In the genomic region with DNA sequence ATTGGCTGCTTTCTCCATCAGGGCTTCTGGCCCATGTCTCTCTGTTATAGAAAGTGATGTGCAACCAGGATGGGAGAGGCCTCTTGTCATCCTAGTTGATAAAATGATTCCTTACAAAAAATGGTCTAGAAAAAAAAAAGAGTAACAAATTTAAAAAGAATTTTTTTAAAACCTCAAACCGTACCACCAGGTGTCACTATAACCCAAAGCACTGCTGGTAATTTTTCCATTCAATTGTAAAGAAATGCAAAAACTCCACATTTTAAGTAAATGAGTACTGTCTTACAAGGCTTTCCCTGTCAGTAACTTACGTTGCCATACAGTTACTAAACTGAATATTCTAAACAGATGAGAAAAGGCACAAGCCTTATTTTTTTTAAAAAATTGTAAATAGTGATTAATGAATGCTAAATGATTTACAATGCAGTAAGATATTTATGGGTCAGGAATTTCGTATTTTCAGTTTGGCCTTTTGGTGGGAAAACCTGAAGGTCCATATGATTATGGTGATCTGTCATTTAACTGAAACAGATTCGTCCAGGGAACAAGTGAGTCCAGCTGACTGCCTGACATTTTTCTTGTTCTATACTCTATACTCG, we compare ENCODE assay signal across 8 cellular contexts.
DNase-seq lines count a peak whose midpoint lies in the region; ATAC-seq, FAIRE-seq and TF ChIP-seq lines count a peak whose summit lies in the region.

No MANE protein-coding gene starts in this region.

- H3K4me3 ChIP-seq in BJ (ENCODE audit: low read depth, low read length) (no peak overlapping the region), GM23248 (no peak overlapping the region), spleen (no peak overlapping the region)

- H3K9ac ChIP-seq in GM23248 = no peak overlapping the region

- peaks cover 35% of the 10 kb centered on the region for H3K4me1 ChIP-seq in GM23248 (ENCODE audit: insufficient read depth)
- H3K4me1 ChIP-seq in spleen = peaks cover 0 to 25% (median 13%) of the 10 kb centered on the region in 6 donors

- peaks cover 7% of the 10 kb centered on the region; the same call in 1 of the 2 replicates for H3F3A ChIP-seq in GM23248 (ENCODE audit: insufficient read depth)

- H3K36me3 ChIP-seq in BJ (ENCODE audit: control insufficient read depth, insufficient read depth, low read length) = no peaks in the 10 kb centered on the region
- no peaks in the 10 kb centered on the region for H3K36me3 ChIP-seq in GM23248 (ENCODE audit: low read depth)
- no peaks in the 10 kb centered on the region for H3K36me3 ChIP-seq in spleen

- H2AFZ ChIP-seq in GM23248 = no peak overlapping the region

- in situ Hi-C loops in GM23248 (cut with MboI) = loop anchor here (10.0 to 25.0 kb wide), 2 partner anchors 131 to 703 kb away; no protein-coding TSS in a partner anchor

- H3K27ac ChIP-seq in GM23248 = no peak overlapping the region
- no peak overlapping the region for H3K27ac ChIP-seq in spleen

- H3K4me2 ChIP-seq in GM23248 (ENCODE audit: unreplicated experiment) = no peak overlapping the region

- H3K27me3 ChIP-seq in BJ (ENCODE audit: control insufficient read depth, insufficient read depth, low read length) = no peaks in the 10 kb centered on the region
- no peaks in the 10 kb centered on the region for H3K27me3 ChIP-seq in GM23248 (replicated peaks; ENCODE audit: insufficient read depth)
- no peaks in the 10 kb centered on the region for H3K27me3 ChIP-seq in spleen (replicated peaks in 1 of 7)

- CTCF ChIA-PET in BJ (lab: Yijun Ruan, JAX) = interaction anchor here (0.7 to 5.2 kb wide), 6 partner anchors 98 to 657 kb away, joined by 3 to 103 read pairs (median 6); no protein-coding TSS in a partner anchor

- WGBS in GM23248 (ENCODE audit: low coverage in 1 of 2, low lambda C conversion rate in 2 of 2, missing lambda C conversion rate in 2 of 2), 2 experiments = 42 to 46% methylated on average over 5 of the region's 5 CpGs
- 45 to 58% (median 51%) methylated on average over 5 of the region's 5 CpGs for WGBS in spleen, 5 donors

- ATAC-seq in GM21381 (IDR thresholded peaks at IDR 0.05; ENCODE audit: unreplicated experiment) = no peak

- intact Hi-C loops in spleen (cut with DNase I; ENCODE audit: low total_unique reads) = loop anchor here (5.0 kb wide), 1 partner anchor 123 kb away; no protein-coding TSS in a partner anchor

- H3K9me3 ChIP-seq in GM23248 (ENCODE audit: low read depth) = no peaks in the 10 kb centered on the region
- no peaks in the 10 kb centered on the region for H3K9me3 ChIP-seq in spleen

- H3K79me2 ChIP-seq in GM23248 (ENCODE audit: insufficient read depth) = no peaks in the 10 kb centered on the region

- POLR2A ChIA-PET in BJ (lab: Charles Lee) = no interaction called here

- TF ChIP-seq POLR2A in spleen (IDR thresholded peaks at IDR 0.05) = no peak

- H4K20me1 ChIP-seq in GM23248 (ENCODE audit: insufficient read depth) = no peaks in the 10 kb centered on the region

- peak; percentile 83 for FAIRE-seq in RCC 7860 (lab: Jason Lieb, UNC)

- TF ChIP-seq CTCF in BJ (IDR thresholded peaks at IDR 0.05; ENCODE audit: insufficient read depth, low read depth, low read length) = peak; percentile 50
- TF ChIP-seq CTCF in spleen (IDR thresholded peaks at IDR 0.05 in 8 of 11, conservative IDR thresholded peaks at IDR 0.05 in 3 of 11) = peak in 6 of 11 experiments; percentile 22 to 62 (median 41)

- no peak for DNase-seq in BJ (ENCODE audit: low read depth)
- DNase-seq in GM23248 = peak; percentile 67
- DNase-seq in RCC 7860 (ENCODE audit: low spot score) = peak; percentile 33
- peak; percentile 55 for DNase-seq in fibroblast of gingiva (ENCODE audit: low read depth)
- no peak for DNase-seq in spleen
- no peak for DNase-seq in putamen (ENCODE audit: low spot score)
- DNase-seq in activated CD4-positive, alpha-beta T cell treated with anti-CD3 and anti-CD28 coated beads, Interleukin-2, amount 50 U/mL, for 4 hours = no peak

- H3K9me2 ChIP-seq in GM23248 (ENCODE audit: insufficient read depth) = no peaks in the 10 kb centered on the region

Comparison
In these comparisons a context has a peak if more than half of its experiments do, and no peak if none do; other contexts are left out.
1. DNase-seq: peak in GM23248 (single experiment), RCC 7860 (single experiment) and fibroblast of gingiva (single experiment); none in BJ (single experiment), spleen (single experiment), putamen (single experiment) and activated CD4-positive, alpha-beta T cell treated with anti-CD3 and anti-CD28 coated beads, Interleukin-2, amount 50 U/mL, for 4 hours (0 of 2).